Comparison of ENCODE assay signal across 13 cellular contexts in the genomic region with DNA sequence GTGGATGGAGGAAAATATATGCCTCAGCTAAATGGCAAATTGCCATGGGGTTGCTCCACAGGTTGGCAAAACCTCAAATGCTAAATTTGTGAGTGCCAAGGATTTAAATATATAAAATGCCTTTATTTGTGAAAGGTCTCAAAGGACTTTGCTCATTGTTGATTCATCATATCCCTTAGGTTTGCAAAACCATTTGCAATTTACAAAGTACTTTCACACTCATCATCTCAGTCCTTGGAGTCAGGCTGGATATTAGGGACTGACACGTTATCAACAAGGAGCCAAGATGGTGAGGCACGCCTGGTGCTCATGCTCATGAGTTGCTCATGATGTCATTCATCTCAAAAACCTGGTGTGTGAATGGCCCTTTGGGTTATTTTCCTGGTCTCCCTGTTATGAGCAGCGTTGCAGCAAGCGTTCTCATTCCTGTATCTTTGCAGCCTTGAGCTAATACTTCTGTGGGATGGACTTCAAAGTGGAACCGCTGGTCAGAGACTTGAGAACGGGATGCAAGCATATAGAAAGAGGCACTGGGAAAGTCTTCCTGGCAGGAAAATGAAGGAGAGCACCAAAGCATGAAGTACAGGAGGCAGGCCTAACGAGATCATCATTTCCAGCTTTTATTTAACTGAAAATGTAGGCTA.
DNase-seq lines count a peak whose midpoint lies in the region; ATAC-seq and TF ChIP-seq lines count a peak whose summit lies in the region.
"Had no signal": no experiment of that assay in that cellular context is flagged by ENCODE, and none has a peak within 500 bp of the region (broad histone marks: within the 10 kb centered on the region; RNA-seq: fewer than 3 reads in every experiment).

No MANE protein-coding gene starts in this region.

- peaks cover 62% of the 10 kb centered on the region for H3K4me1 Mint-ChIP-seq in HFFc6 (ENCODE audit: low read depth)

- no peaks in the 10 kb centered on the region for H3K36me3 ChIP-seq in adipocyte (ENCODE audit: control insufficient read depth, insufficient read depth, low read length, severe bottlenecking)
- no peaks in the 10 kb centered on the region for H3K36me3 ChIP-seq in tibial artery
- H3K36me3 ChIP-seq: prostate gland had no signal

- no peak for TF ChIP-seq POLR2A in GM18505 (IDR thresholded peaks at IDR 0.05; ENCODE audit: borderline replicate concordance, extremely low read depth, insufficient read depth, insufficient read length)

- H3K27me3 ChIP-seq in adipocyte (replicated peaks; ENCODE audit: control insufficient read depth, insufficient read depth, low read length) (no peaks in the 10 kb centered on the region), tibial artery (no peaks in the 10 kb centered on the region)

- peak overlapping the region; percentile 51 for H3K27ac ChIP-seq in tibial artery
- H3K27ac ChIP-seq: prostate gland had no signal

- H3K9me3 ChIP-seq in adipocyte (ENCODE audit: control insufficient read depth, low read length) (no peaks in the 10 kb centered on the region), tibial artery (no peaks in the 10 kb centered on the region)
- H3K9me3 ChIP-seq: prostate gland had no signal

- no peaks in the 10 kb centered on the region for H3K36me3 Mint-ChIP-seq in HFFc6 (ENCODE audit: low read depth)

- peak overlapping the region; percentile 85 for H3K27ac Mint-ChIP-seq in HFFc6
- H3K27ac Mint-ChIP-seq: stimulated activated naive CD8-positive, alpha-beta T cell treated with anti-CD3 and anti-CD28 coated beads, Interleukin-15, Interleukin-2, amounts not matched to agents 100 ng/mL and 50 ng/mL, for 24 hours had no signal

- ATAC-seq in GM18505 (IDR thresholded peaks at IDR 0.05; ENCODE audit: unreplicated experiment) = no peak
- ATAC-seq: K562 had no signal

- no peak for TF ChIP-seq CTCF in HFFc6 (IDR thresholded peaks at IDR 0.05)
- no peak for TF ChIP-seq CTCF in foreskin fibroblast (IDR thresholded peaks at IDR 0.05; ENCODE audit: low read depth, low read length)
- TF ChIP-seq CTCF in tibial artery (IDR thresholded peaks at IDR 0.05) = no peak

- peak overlapping the region; percentile 57 for H3K4me3 ChIP-seq in adipocyte (ENCODE audit: low read length)
- no peak overlapping the region for H3K4me3 ChIP-seq in foreskin fibroblast (ENCODE audit: low read depth in 1 of 2, low read length in 2 of 2)
- no peak overlapping the region for H3K4me3 ChIP-seq in tibial artery
- H3K4me3 ChIP-seq: K562, prostate gland had no signal

- H3K4me3 Mint-ChIP-seq in HFFc6 = peak overlapping the region; percentile 44; the same call in 1 of the 2 replicates
- H3K4me3 Mint-ChIP-seq: stimulated activated naive CD8-positive, alpha-beta T cell treated with anti-CD3 and anti-CD28 coated beads, Interleukin-15, Interleukin-2, amounts not matched to agents 100 ng/mL and 50 ng/mL, for 24 hours had no signal

- intact Hi-C loops in tibial artery (cut with DNase I; ENCODE audit: low total_unique reads) = no loop called here

- H3K9me3 Mint-ChIP-seq in HFFc6 = no peaks in the 10 kb centered on the region
- H3K9me3 Mint-ChIP-seq: stimulated activated naive CD8-positive, alpha-beta T cell treated with anti-CD3 and anti-CD28 coated beads, Interleukin-15, Interleukin-2, amounts not matched to agents 100 ng/mL and 50 ng/mL, for 24 hours had no signal

- H3K4me1 ChIP-seq in adipocyte (ENCODE audit: control insufficient read depth, insufficient read depth, low read length) = peaks cover 27% of the 10 kb centered on the region
- H3K4me1 ChIP-seq in tibial artery = peaks cover 0 to 93% (median 26%) of the 10 kb centered on the region in 4 donors
- H3K4me1 ChIP-seq: prostate gland had no signal

- H3K27me3 Mint-ChIP-seq in HFFc6 (ENCODE audit: insufficient read depth) = peaks cover 3% of the 10 kb centered on the region; the same call in 1 of the 2 replicates
- H3K27me3 Mint-ChIP-seq: stimulated activated naive CD8-positive, alpha-beta T cell treated with anti-CD3 and anti-CD28 coated beads, Interleukin-15, Interleukin-2, amounts not matched to agents 100 ng/mL and 50 ng/mL, for 24 hours had no signal

- H3K9ac ChIP-seq in adipocyte (ENCODE audit: low read length) = peak overlapping the region; percentile 53

- DNase-seq in HFFc6 = peak; percentile 54
- DNase-seq in adipocyte (ENCODE audit: low read depth) = peak; percentile 74
- peak; percentile 65 to 82 for DNase-seq in foreskin fibroblast
- DNase-seq in tibial artery = peak in 1 of 2 donors; percentile 64
- DNase-seq in NCI-H2227 (lab: John Stamatoyannopoulos, UW; ENCODE audit: unreplicated experiment) = no peak
- no peak for DNase-seq in SW 1271 (lab: John Stamatoyannopoulos, UW)
- DNase-seq: NCI-H2107; stimulated activated CD4-positive, alpha-beta T cell treated with anti-CD3 and anti-CD28 coated beads, Interleukin-2, amount 100 ng/mL, for 48 hours; T-helper 9 cell had no signal

Comparison
In these comparisons a context has a peak if more than half of its experiments do, and no peak if none do; other contexts are left out.
1. DNase-seq: peak in HFFc6 (single experiment), adipocyte (single experiment) and foreskin fibroblast (2 of 2); none in NCI-H2227 (single experiment) and SW 1271 (0 of 2).